ENCODE assay signal across 17 cellular contexts in the genomic region with DNA sequence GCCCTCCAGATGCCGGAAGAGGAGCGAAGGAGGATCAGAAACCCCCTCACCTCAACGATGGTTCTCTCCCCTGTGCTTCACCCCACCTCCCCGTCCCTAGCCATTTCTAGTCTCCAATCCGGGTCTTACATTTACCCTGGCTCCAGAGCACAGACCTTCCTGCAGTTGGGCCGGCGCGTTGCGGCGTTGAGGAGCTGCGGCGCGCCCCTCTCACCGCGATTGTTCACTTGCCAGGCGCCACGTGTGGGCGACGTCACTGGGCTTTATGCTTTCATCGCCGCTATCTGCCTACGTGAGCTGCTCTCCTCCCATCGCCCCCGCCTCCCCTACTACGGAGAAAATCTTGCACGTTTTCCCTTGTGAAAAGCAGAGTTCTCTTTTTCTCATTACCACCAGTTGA. TPM values are rescaled to one million over a fixed set of nuclear protein-coding genes. Genes with fewer than 3 reads are reported as not detected.
DNase-seq lines count a peak whose midpoint lies in the region; ATAC-seq and TF ChIP-seq lines count a peak whose summit lies in the region.
"Had no signal": no experiment of that assay in that cellular context is flagged by ENCODE, and none has a peak within 500 bp of the region (broad histone marks: within the 10 kb centered on the region; RNA-seq: fewer than 3 reads in every experiment).

A gene with protein sequence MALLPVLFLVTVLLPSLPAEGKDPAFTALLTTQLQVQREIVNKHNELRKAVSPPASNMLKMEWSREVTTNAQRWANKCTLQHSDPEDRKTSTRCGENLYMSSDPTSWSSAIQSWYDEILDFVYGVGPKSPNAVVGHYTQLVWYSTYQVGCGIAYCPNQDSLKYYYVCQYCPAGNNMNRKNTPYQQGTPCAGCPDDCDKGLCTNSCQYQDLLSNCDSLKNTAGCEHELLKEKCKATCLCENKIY (minus strand): TSS at position 198 of the 400 bp plus-strand sequence. CDS start 4,347 bp downstream, outside the sequence.

- H3K27me3 Mint-ChIP-seq in natural killer cell treated with Interleukin-12 subunit alpha and Interleukin-12 subunit beta and Interleukin-15 and Interleukin-18, amount 100 ng/mL, for 72 hours, result no peaks in the 10 kb centered on the region
- H3K27me3 Mint-ChIP-seq in natural killer cell (ENCODE audit: low read depth in 2 of 2), result no peaks in the 10 kb centered on the region
- H3K27me3 Mint-ChIP-seq in activated CD4-positive, alpha-beta memory T cell treated with anti-CD3 and anti-CD28 coated beads, Interleukin-2, amount 10 ng/mL, durations not matched to agents 7 days and 5 days, result no peaks in the 10 kb centered on the region
- H3K27me3 Mint-ChIP-seq: CD4-positive, alpha-beta memory T cell had no signal

- H3K4me3 ChIP-seq in kidney epithelial cell (ENCODE audit: low read depth, low read length), result peak within 1 kb of the TSS; percentile 2

- no peaks in the 10 kb centered on the region for H3K36me3 Mint-ChIP-seq in natural killer cell treated with Interleukin-12 subunit alpha and Interleukin-12 subunit beta and Interleukin-15 and Interleukin-18, amount 100 ng/mL, for 72 hours
- no peaks in the 10 kb centered on the region for H3K36me3 Mint-ChIP-seq in natural killer cell
- no peaks in the 10 kb centered on the region for H3K36me3 Mint-ChIP-seq in activated CD4-positive, alpha-beta memory T cell treated with anti-CD3 and anti-CD28 coated beads, Interleukin-2, amount 10 ng/mL, durations not matched to agents 7 days and 5 days (ENCODE audit: low read depth)
- H3K36me3 Mint-ChIP-seq: CD4-positive, alpha-beta memory T cell had no signal

- no peaks in the 10 kb centered on the region for H3K4me1 Mint-ChIP-seq in natural killer cell treated with Interleukin-12 subunit alpha and Interleukin-12 subunit beta and Interleukin-15 and Interleukin-18, amount 100 ng/mL, for 72 hours (ENCODE audit: low read depth in 2 of 2)
- no peaks in the 10 kb centered on the region for H3K4me1 Mint-ChIP-seq in natural killer cell
- H3K4me1 Mint-ChIP-seq in activated CD4-positive, alpha-beta memory T cell treated with anti-CD3 and anti-CD28 coated beads, Interleukin-2, amount 10 ng/mL, durations not matched to agents 7 days and 5 days, result no peaks in the 10 kb centered on the region
- H3K4me1 Mint-ChIP-seq: CD4-positive, alpha-beta memory T cell had no signal

- peak; percentile 49 for DNase-seq in natural killer cell treated with Interleukin-12 subunit alpha and Interleukin-12 subunit beta and Interleukin-15 and Interleukin-18, amount 100 ng/mL, for 72 hours (ENCODE audit: low spot score)
- DNase-seq in natural killer cell, result no peak
- peak; percentile 2 for DNase-seq in SK-N-DZ (ENCODE audit: low spot score)
- DNase-seq in kidney epithelial cell (ENCODE audit: low read depth), result no peak
- no peak for DNase-seq in NCI-H2171 (lab: John Stamatoyannopoulos, UW)
- no peak for DNase-seq in activated CD4-positive, alpha-beta memory T cell treated with anti-CD3 and anti-CD28 coated beads, Interleukin-2, amount 10 ng/mL, durations not matched to agents 7 days and 5 days
- DNase-seq in Right ventricle myocardium superior, result no peak
- DNase-seq: activated T-cell treated with anti-CD3 and anti-CD28 coated beads, Interleukin-2, amount 50 U/mL, for 72 hours; CD4-positive, alpha-beta memory T cell; GF-D8; islet precursor cell; NCI-H2171 treated with DMSO at 0.1 percent for 48 hours had no signal

- no peak within 1 kb of the TSS for H3K27ac Mint-ChIP-seq in natural killer cell treated with Interleukin-12 subunit alpha and Interleukin-12 subunit beta and Interleukin-15 and Interleukin-18, amount 100 ng/mL, for 72 hours
- H3K27ac Mint-ChIP-seq in natural killer cell, result no peak within 1 kb of the TSS
- no peak within 1 kb of the TSS for H3K27ac Mint-ChIP-seq in activated CD4-positive, alpha-beta memory T cell treated with anti-CD3 and anti-CD28 coated beads, Interleukin-2, amount 10 ng/mL, durations not matched to agents 7 days and 5 days
- H3K27ac Mint-ChIP-seq: activated T-cell treated with anti-CD3 and anti-CD28 coated beads, Interleukin-2, amount 50 U/mL, for 72 hours; CD4-positive, alpha-beta memory T cell had no signal

- H3K36me3 ChIP-seq in kidney epithelial cell (ENCODE audit: control insufficient read depth, insufficient read depth, low read length), result no peaks in the 10 kb centered on the region

- CTCF ChIA-PET in activated CD4-positive, alpha-beta memory T cell treated with anti-CD3 and anti-CD28 coated beads, Interleukin-2, amount 10 ng/mL, durations not matched to agents 7 days and 5 days (lab: Charles Lee), result no interaction called here

- H3K27me3 ChIP-seq in kidney epithelial cell (ENCODE audit: control insufficient read depth, insufficient read depth, low read length), result peaks cover 4% of the 10 kb centered on the region

- intact Hi-C loops in natural killer cell (cut with micrococcal nuclease) (no loop called here), Right ventricle myocardium superior (cut with DNase I) (no loop called here)

- no peak for ATAC-seq in natural killer cell treated with Interleukin-12 subunit alpha and Interleukin-12 subunit beta and Interleukin-15 and Interleukin-18, amount 100 ng/mL, for 72 hours
- ATAC-seq in natural killer cell, result no peak
- no peak for ATAC-seq in HG02798 (IDR thresholded peaks at IDR 0.05; ENCODE audit: poor library complexity, unreplicated experiment)
- ATAC-seq in Right ventricle myocardium superior (ENCODE audit: poor library complexity), result no peak
- ATAC-seq: activated T-cell treated with anti-CD3 and anti-CD28 coated beads, Interleukin-2, amount 50 U/mL, for 72 hours had no signal

- no peak within 1 kb of the TSS for H3K4me3 Mint-ChIP-seq in natural killer cell treated with Interleukin-12 subunit alpha and Interleukin-12 subunit beta and Interleukin-15 and Interleukin-18, amount 100 ng/mL, for 72 hours
- no peak within 1 kb of the TSS for H3K4me3 Mint-ChIP-seq in natural killer cell
- H3K4me3 Mint-ChIP-seq in activated CD4-positive, alpha-beta memory T cell treated with anti-CD3 and anti-CD28 coated beads, Interleukin-2, amount 10 ng/mL, durations not matched to agents 7 days and 5 days, result no peak within 1 kb of the TSS
- H3K4me3 Mint-ChIP-seq: activated T-cell treated with anti-CD3 and anti-CD28 coated beads, Interleukin-2, amount 50 U/mL, for 72 hours; CD4-positive, alpha-beta memory T cell had no signal

- TF ChIP-seq CTCF in natural killer cell (IDR thresholded peaks at IDR 0.05), result no peak
- TF ChIP-seq CTCF in kidney epithelial cell (IDR thresholded peaks at IDR 0.05; ENCODE audit: insufficient read depth, low read length, poor library complexity, severe bottlenecking), result no peak

- POLR2A ChIA-PET in activated CD4-positive, alpha-beta memory T cell treated with anti-CD3 and anti-CD28 coated beads, Interleukin-2, amount 10 ng/mL, durations not matched to agents 7 days and 5 days (lab: Charles Lee), result no interaction called here

- peaks cover 15% of the 10 kb centered on the region for H3K9me3 Mint-ChIP-seq in natural killer cell treated with Interleukin-12 subunit alpha and Interleukin-12 subunit beta and Interleukin-15 and Interleukin-18, amount 100 ng/mL, for 72 hours
- peaks cover 8 to 10% of the 10 kb centered on the region in 2 donors for H3K9me3 Mint-ChIP-seq in natural killer cell
- no peaks in the 10 kb centered on the region for H3K9me3 Mint-ChIP-seq in activated CD4-positive, alpha-beta memory T cell treated with anti-CD3 and anti-CD28 coated beads, Interleukin-2, amount 10 ng/mL, durations not matched to agents 7 days and 5 days

RNA-seq across cellular contexts. Expression of the gene that starts here (rescaled TPM):
- total RNA-seq in natural killer cell treated with Interleukin-12 subunit alpha and Interleukin-12 subunit beta and Interleukin-15 and Interleukin-18, amount 100 ng/mL, for 72 hours, result not detected
- not detected for total RNA-seq in natural killer cell
- polyA plus RNA-seq in SK-N-DZ (2014; cell fraction: cytosol; rRNA removed), result not detected in 2 replicates
- polyA plus RNA-seq in SK-N-DZ (2014; cell fraction: nucleus; rRNA removed), result not detected in 2 replicates
- not detected in 2 replicates for total RNA-seq in kidney epithelial cell
- not detected for total RNA-seq in activated CD4-positive, alpha-beta memory T cell treated with anti-CD3 and anti-CD28 coated beads, Interleukin-2, amount 10 ng/mL, durations not matched to agents 7 days and 5 days
- not detected for total RNA-seq in Right ventricle myocardium superior
- total RNA-seq: activated T-cell treated with anti-CD3 and anti-CD28 coated beads, Interleukin-2, amount 50 U/mL, for 72 hours; CD4-positive, alpha-beta memory T cell; endothelial cell of umbilical vein; glomerular endothelial cell; subcutaneous adipose tissue had no signal
- polyA plus RNA-seq: adipose tissue; CD4-positive, alpha-beta memory T cell; endothelial cell of umbilical vein had no signal

Comparison
In these comparisons a context has a peak if more than half of its experiments do, and no peak if none do; other contexts are left out.
1. Peak in DNase-seq in natural killer cell treated with Interleukin-12 subunit alpha and Interleukin-12 subunit beta and Interleukin-15 and Interleukin-18, amount 100 ng/mL, for 72 hours; RNA of the gene not detected or under 1 TPM.